8 cellular contexts compared by ENCODE assay signal in the genomic region with DNA sequence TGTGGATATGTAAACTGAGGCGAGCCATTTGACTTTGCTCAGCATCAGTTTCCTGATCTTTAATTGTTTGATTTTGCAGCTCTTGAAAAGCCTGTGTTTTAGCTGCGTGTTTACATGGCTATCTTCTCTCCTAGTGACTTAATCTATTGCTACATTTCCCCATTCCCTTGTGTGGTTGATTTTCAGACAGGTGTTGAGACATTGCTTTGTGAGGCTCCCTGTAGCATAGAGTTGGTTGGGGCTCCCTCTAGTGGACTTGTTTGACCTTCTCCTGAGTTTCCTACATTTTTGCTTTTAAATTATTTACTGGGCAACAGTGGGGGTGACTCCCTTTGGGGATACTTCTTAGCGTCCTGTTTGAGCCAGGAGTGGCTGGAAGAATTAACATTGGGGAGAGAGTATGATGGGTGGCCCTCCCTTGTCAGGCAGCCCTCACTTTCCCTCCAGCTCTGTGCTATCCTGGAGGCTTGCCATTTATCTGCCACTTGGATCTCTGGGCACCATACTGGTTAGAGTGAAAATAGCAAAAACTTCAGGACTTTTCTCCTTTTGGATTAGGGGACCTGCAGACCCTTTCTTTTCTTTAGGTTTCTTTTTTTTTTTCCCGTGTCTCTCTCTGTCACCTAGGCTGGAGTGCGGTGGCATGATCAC. TPM values are rescaled to one million over a fixed set of nuclear protein-coding genes. Genes with fewer than 3 reads are reported as not detected.
A peak's percentile ranks its signal among the peaks of the same experiment; 100 is the strongest.
DNase-seq lines count a peak whose midpoint lies in the region; ATAC-seq, FAIRE-seq and TF ChIP-seq lines count a peak whose summit lies in the region.

No MANE protein-coding gene starts in this region.

- H3K4me3 Mint-ChIP-seq in activated CD8-positive, alpha-beta T cell treated with anti-CD3 and anti-CD28 coated beads, Interleukin-2, amount 10 ng/mL, durations not matched to agents 7 days and 5 days = no peak overlapping the region
- H3K4me3 Mint-ChIP-seq in mesothelial cell of epicardium = no peak overlapping the region

- no peak for TF ChIP-seq POLR2A in GM12891 (IDR thresholded peaks at IDR 0.05; ENCODE audit: low read depth, low read length)

- peaks cover 4% of the 10 kb centered on the region for H3K4me1 Mint-ChIP-seq in activated CD8-positive, alpha-beta T cell treated with anti-CD3 and anti-CD28 coated beads, Interleukin-2, amount 10 ng/mL, durations not matched to agents 7 days and 5 days (ENCODE audit: low read depth)
- H3K4me1 Mint-ChIP-seq in mesothelial cell of epicardium = peaks cover 9% of the 10 kb centered on the region

- POLR2A ChIA-PET in activated CD8-positive, alpha-beta T cell treated with anti-CD3 and anti-CD28 coated beads, Interleukin-2, amount 10 ng/mL, durations not matched to agents 7 days and 5 days (lab: Charles Lee) = interaction anchor here (2.1 kb wide), 1 partner anchor 102 kb away, joined by 8 read pairs; a partner anchor contains a TSS

- H3K9me3 Mint-ChIP-seq in activated CD8-positive, alpha-beta T cell treated with anti-CD3 and anti-CD28 coated beads, Interleukin-2, amount 10 ng/mL, durations not matched to agents 7 days and 5 days (ENCODE audit: insufficient read depth) = no peaks in the 10 kb centered on the region
- H3K9me3 Mint-ChIP-seq in mesothelial cell of epicardium = no peaks in the 10 kb centered on the region

- TF ChIP-seq CTCF in mesothelial cell of epicardium (IDR thresholded peaks at IDR 0.05; ENCODE audit: unreplicated experiment) = peak; percentile 62

- ATAC-seq in activated CD8-positive, alpha-beta T cell treated with anti-CD3 and anti-CD28 coated beads, Interleukin-2, amount 10 ng/mL, durations not matched to agents 7 days and 5 days = peak; percentile 96
- ATAC-seq in GM18517 (IDR thresholded peaks at IDR 0.05; ENCODE audit: unreplicated experiment) = no peak

- no peaks in the 10 kb centered on the region for H3K36me3 Mint-ChIP-seq in activated CD8-positive, alpha-beta T cell treated with anti-CD3 and anti-CD28 coated beads, Interleukin-2, amount 10 ng/mL, durations not matched to agents 7 days and 5 days (ENCODE audit: low read depth)
- no peaks in the 10 kb centered on the region for H3K36me3 Mint-ChIP-seq in mesothelial cell of epicardium

- peaks cover 3% of the 10 kb centered on the region for H3K27me3 Mint-ChIP-seq in activated CD8-positive, alpha-beta T cell treated with anti-CD3 and anti-CD28 coated beads, Interleukin-2, amount 10 ng/mL, durations not matched to agents 7 days and 5 days (ENCODE audit: low read depth)
- no peaks in the 10 kb centered on the region for H3K27me3 Mint-ChIP-seq in mesothelial cell of epicardium (ENCODE audit: low read depth)

- CTCF ChIA-PET in activated CD8-positive, alpha-beta T cell treated with anti-CD3 and anti-CD28 coated beads, Interleukin-2, amount 10 ng/mL, durations not matched to agents 7 days and 5 days (lab: Charles Lee) = interaction anchor here (0.6 to 4.1 kb wide), 46 partner anchors 9 to 290 kb away, joined by 3 to 33 read pairs (median 4); partner anchors contain the start of genes CBL, DPAGT1, HMBS and NLRX1

- no peak overlapping the region for H3K27ac Mint-ChIP-seq in activated CD8-positive, alpha-beta T cell treated with anti-CD3 and anti-CD28 coated beads, Interleukin-2, amount 10 ng/mL, durations not matched to agents 7 days and 5 days
- no peak overlapping the region for H3K27ac Mint-ChIP-seq in mesothelial cell of epicardium

- FAIRE-seq in GM12891 (lab: Jason Lieb, UNC) (peak; percentile 93), endometrium (lab: Jason Lieb, UNC) (peak; percentile 88)

- DNase-seq in GM12891 (ENCODE audit: insufficient read length, low spot score) (peak; percentile 67), HuH-7 (ENCODE audit: low spot score) (peak; percentile 87), NOMO-1 (lab: John Stamatoyannopoulos, UW; ENCODE audit: unreplicated experiment in 2 of 2) (peak; percentile 65 to 97), mesothelial cell of epicardium (ENCODE audit: low spot score in 2 of 2, unreplicated experiment in 2 of 2) (peak in 1 of 2 experiments; percentile 67)
- peak; percentile 85 for DNase-seq in activated CD8-positive, alpha-beta T cell treated with anti-CD3 and anti-CD28 coated beads, Interleukin-2, amount 10 ng/mL, durations not matched to agents 7 days and 5 days
- peak; percentile 15 to 45 for DNase-seq in stimulated activated CD8-positive, alpha-beta memory T cell treated with anti-CD3 and anti-CD28 coated beads, Interleukin-7, amount 100 ng/mL, for 48 hours (ENCODE audit: extremely low read depth in 1 of 2, low read depth in 1 of 2)

TF ChIP-seq in GM12891, 5 proteins besides CTCF, POLR2A, EP300 and RAD21:
- TF ChIP-seq SPI1 (IDR thresholded peaks at IDR 0.05; ENCODE audit: low read depth, low read length) (0 out of 2 replicates have a peak, but pooled peaks have one; percentile 11), TAF1 (IDR thresholded peaks at IDR 0.05; ENCODE audit: low read depth, low read length) (no peak)
TF ChIP-seq in GM12891: peak in this region for 1.

RNA-seq across cellular contexts. Expression of gene CBL, which starts 9.2 kb away (rescaled TPM):
- polyA plus RNA-seq in GM12891 (2012; ENCODE audit: low read depth, missing spikeins) = 4.4 TPM
- total RNA-seq in activated CD8-positive, alpha-beta T cell treated with anti-CD3 and anti-CD28 coated beads, Interleukin-2, amount 10 ng/mL, durations not matched to agents 7 days and 5 days = 10 to 100 TPM; 43.6 to 43.7 TPM
- 27.5 to 28.0 TPM (median 27.6 TPM) in 3 replicates for total RNA-seq in mesothelial cell of epicardium

RNA-seq across cellular contexts. Expression of gene NHERF4, which starts 11.7 kb away (rescaled TPM):
- polyA plus RNA-seq in GM12891 (2012; ENCODE audit: low read depth, missing spikeins) = not detected
- under 1 TPM; 0.18 to 0.63 TPM for total RNA-seq in activated CD8-positive, alpha-beta T cell treated with anti-CD3 and anti-CD28 coated beads, Interleukin-2, amount 10 ng/mL, durations not matched to agents 7 days and 5 days
- total RNA-seq in mesothelial cell of epicardium = 0.42 to 0.67 TPM (median 0.66 TPM) in 3 replicates

RNA-seq across cellular contexts. Expression of gene NLRX1, which starts 28.4 kb away (rescaled TPM):
- 8.2 TPM for polyA plus RNA-seq in GM12891 (2012; ENCODE audit: low read depth, missing spikeins)
- total RNA-seq in activated CD8-positive, alpha-beta T cell treated with anti-CD3 and anti-CD28 coated beads, Interleukin-2, amount 10 ng/mL, durations not matched to agents 7 days and 5 days = 10 to 100 TPM; 24.6 to 24.8 TPM
- 21.2 to 21.9 TPM (median 21.8 TPM) in 3 replicates for total RNA-seq in mesothelial cell of epicardium

RNA-seq across cellular contexts. Expression of gene ABCG4, which starts 48.1 kb away (rescaled TPM):
- not detected for polyA plus RNA-seq in GM12891 (2012; ENCODE audit: low read depth, missing spikeins)
- total RNA-seq in activated CD8-positive, alpha-beta T cell treated with anti-CD3 and anti-CD28 coated beads, Interleukin-2, amount 10 ng/mL, durations not matched to agents 7 days and 5 days = under 1 TPM in 1 of 2 experiments, not detected in 1; 0.18 TPM
- 1.9 to 2.6 TPM (median 2.0 TPM) in 3 replicates for total RNA-seq in mesothelial cell of epicardium
